In the genomic region with DNA sequence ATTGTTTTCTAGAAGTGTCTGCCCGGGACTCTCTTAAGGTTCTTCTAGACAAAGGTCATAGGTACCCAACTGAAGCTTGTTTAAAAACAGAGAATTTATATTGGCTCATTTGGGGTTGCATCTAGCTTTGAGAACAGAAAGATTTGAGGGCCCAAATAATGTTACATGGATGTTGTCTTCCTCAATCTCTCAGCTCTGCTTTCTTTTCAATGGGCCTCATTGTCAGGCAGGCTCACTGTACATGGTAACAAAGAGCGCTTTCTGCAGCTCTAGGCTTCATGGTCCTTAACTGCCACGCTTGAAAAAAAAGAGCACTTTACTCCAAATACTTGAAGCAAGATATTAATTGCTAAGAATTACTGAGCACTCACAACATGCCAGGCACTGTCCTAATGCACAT, we compare ENCODE assay signal across 14 cellular contexts. TPM values are rescaled to one million over a fixed set of nuclear protein-coding genes. Genes with fewer than 3 reads are reported as not detected.
A peak's percentile ranks its signal among the peaks of the same experiment; 100 is the strongest.
DNase-seq lines count a peak whose midpoint lies in the region; TF ChIP-seq lines count a peak whose summit lies in the region.
"Had no signal": no experiment of that assay in that cellular context is flagged by ENCODE, and none has a peak within 500 bp of the region (broad histone marks: within the 10 kb centered on the region; RNA-seq: fewer than 3 reads in every experiment).

No MANE protein-coding gene starts in this region.

- no peaks in the 10 kb centered on the region for H3F3A ChIP-seq in neural progenitor cell (ENCODE audit: low read depth)

- H3K4me1 ChIP-seq in neural progenitor cell = peaks cover 14% of the 10 kb centered on the region
- H3K4me1 ChIP-seq in tibial nerve = peaks cover 0 to 4% (median 0%) of the 10 kb centered on the region in 4 donors

- H3K4me3 ChIP-seq in neural progenitor cell = no peak overlapping the region
- H3K4me3 ChIP-seq in tibial nerve = no peak overlapping the region
- H3K4me3 ChIP-seq: SJSA1 had no signal

- peaks cover 5% of the 10 kb centered on the region for H3K27me3 Mint-ChIP-seq in neural progenitor cell (ENCODE audit: insufficient read depth, low read depth)

- no peaks in the 10 kb centered on the region for H3K36me3 ChIP-seq in neural progenitor cell
- H3K36me3 ChIP-seq in tibial nerve = no peaks in the 10 kb centered on the region
- H3K36me3 ChIP-seq: SJSA1 had no signal

- TF ChIP-seq POLR2A in tibial nerve (IDR thresholded peaks at IDR 0.05) = no peak

- no peak for TF ChIP-seq CTCF in neural progenitor cell (IDR thresholded peaks at IDR 0.05)
- no peak for TF ChIP-seq CTCF in tibial nerve (IDR thresholded peaks at IDR 0.05)

- peak in 34 of 56 donors; percentile 0 to 81 (median 24) for DNase-seq in amygdala (lab: John Stamatoyannopoulos, UW)
- peak; percentile 91 for DNase-seq in globus pallidus (ENCODE audit: low spot score)
- DNase-seq in neural progenitor cell (ENCODE audit: low spot score) = no peak
- DNase-seq in tibial nerve (ENCODE audit: low spot score in 2 of 2) = no peak
- no peak for DNase-seq in activated CD4-positive, alpha-beta T cell treated with anti-CD3 and anti-CD28 coated beads, Interleukin-2, amount 50 U/mL, for 1 hour
- DNase-seq in kidney tubule cell (ENCODE audit: low spot score) = no peak
- no peak for DNase-seq in GM19238 (ENCODE audit: insufficient read length, low spot score)
- DNase-seq: DMS53, NCI-H1092 treated with DMSO at 0.1 percent for 48 hours, NCI-H1694 treated with DMSO at 0.1 percent for 48 hours, NCI-H446, PC-3 had no signal

- WGBS in tibial nerve, 2 donors = 30 to 63% methylated on average over 3 of the region's 3 CpGs

- H3K4me2 ChIP-seq in neural progenitor cell = peak overlapping the region; percentile 23

- no peak overlapping the region for H3K4me3 Mint-ChIP-seq in neural progenitor cell

- no peaks in the 10 kb centered on the region for H3K4me1 Mint-ChIP-seq in neural progenitor cell

- H3K9me3 ChIP-seq in neural progenitor cell (ENCODE audit: low read depth) (no peaks in the 10 kb centered on the region), tibial nerve (no peaks in the 10 kb centered on the region)
- H3K9me3 ChIP-seq: SJSA1 had no signal

- peak in 1 of 2 donors; percentile 31 for TF ChIP-seq EP300 in tibial nerve (IDR thresholded peaks at IDR 0.05)

- no peak overlapping the region for H3K27ac Mint-ChIP-seq in neural progenitor cell

- H4K20me1 ChIP-seq in neural progenitor cell (ENCODE audit: low read depth) = no peaks in the 10 kb centered on the region

- no peaks in the 10 kb centered on the region for H3K27me3 ChIP-seq in neural progenitor cell
- H3K27me3 ChIP-seq in tibial nerve = no peaks in the 10 kb centered on the region
- H3K27me3 ChIP-seq: SJSA1 had no signal

- H3K9ac ChIP-seq in neural progenitor cell = no peak overlapping the region

- peak overlapping the region; percentile 36 for H2AFZ ChIP-seq in neural progenitor cell (replicated peaks)

- H3K27ac ChIP-seq in neural progenitor cell (no peak overlapping the region), tibial nerve (peak overlapping the region in 3 of 4 donors; percentile 3 to 77 (median 73))
- H3K27ac ChIP-seq: C4-2B, SJSA1 had no signal

- no peaks in the 10 kb centered on the region for H3K79me2 ChIP-seq in neural progenitor cell (ENCODE audit: low read depth)

- H3K36me3 Mint-ChIP-seq in neural progenitor cell = no peaks in the 10 kb centered on the region

- H3K9me3 Mint-ChIP-seq in neural progenitor cell = no peaks in the 10 kb centered on the region

RNA-seq across cellular contexts. Expression of a gene that starts 22.2 kb away (rescaled TPM):
- total RNA-seq in neural progenitor cell (ENCODE audit: low replicate concordance) (not detected in 2 replicates), tibial nerve (1 to 10 TPM; 2.0 to 5.0 (median 4.3) TPM)

RNA-seq across cellular contexts. Expression of a gene that starts 54.6 kb away (rescaled TPM):
- 15.0 and 22.1 TPM in 2 replicates for total RNA-seq in neural progenitor cell (ENCODE audit: low replicate concordance)
- 1 to 10 TPM; 3.8 to 9.3 (median 5.4) TPM for total RNA-seq in tibial nerve

RNA-seq across cellular contexts. Expression of a gene that starts 54.9 kb away (rescaled TPM):
- total RNA-seq in neural progenitor cell (ENCODE audit: low replicate concordance) (11.6 and 16.9 TPM in 2 replicates), tibial nerve (10 to 100 TPM in 3 of 4 donors, 1 to 10 TPM in 1; 9.4 to 16.5 (median 15.2) TPM)

Comparison
In these comparisons a context has a peak if more than half of its experiments do, and no peak if none do; other contexts are left out.
1. DNase-seq: peak in amygdala (34 of 56) and globus pallidus (single experiment); none in neural progenitor cell (single experiment), tibial nerve (0 of 2), activated CD4-positive, alpha-beta T cell treated with anti-CD3 and anti-CD28 coated beads, Interleukin-2, amount 50 U/mL, for 1 hour (single experiment), kidney tubule cell (single experiment) and GM19238 (single experiment).